Comparison of ENCODE assay signal across 30 cellular contexts in the genomic region with DNA sequence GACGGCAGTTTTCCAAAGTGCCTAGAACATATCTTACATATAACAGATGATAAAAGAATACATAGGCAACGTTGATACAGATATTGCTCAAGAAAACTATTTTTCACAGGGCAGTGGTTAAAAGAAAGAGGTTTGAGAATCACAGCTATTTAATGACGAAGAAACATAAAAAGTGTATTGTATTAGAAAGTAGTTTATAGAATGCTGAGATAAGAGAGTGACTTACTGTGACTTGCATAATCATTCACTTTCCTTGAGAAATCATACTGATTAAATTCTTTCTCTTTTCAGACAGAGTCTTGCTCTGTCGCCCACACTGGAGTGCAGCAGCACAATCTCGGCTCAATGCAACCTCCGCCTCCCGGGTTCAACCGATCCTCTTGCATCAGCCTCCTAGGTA.
"Had no signal": no experiment of that assay in that cellular context is flagged by ENCODE, and none has a peak within 500 bp of the region (broad histone marks: within the 10 kb centered on the region; RNA-seq: fewer than 3 reads in every experiment).

No MANE protein-coding gene starts in this region.

- ATAC-seq: activated CD4-positive, CD25-positive, alpha-beta regulatory T cell treated with anti-CD3 and anti-CD28 coated beads, Interleukin-2, amount 50 U/mL, for 24 hours; activated CD8-positive, alpha-beta T cell treated with anti-CD3 and anti-CD28 coated beads for 36 hours; activated T-cell treated with anti-CD3 and anti-CD28 coated beads, Interleukin-2, amount 50 U/mL, for 4 hours; activated T-helper 17 cell treated with anti-CD3 and anti-CD28 coated beads, Interleukin-2, amount 50 U/mL, for 72 hours; effector memory CD8-positive, alpha-beta T cell; gastroesophageal sphincter; WTC11 had no signal

- H3K27ac ChIP-seq: ascending aorta, breast epithelium, cardiac muscle cell, coronary artery, VCaP had no signal

- H3K9me3 Mint-ChIP-seq: activated naive CD8-positive, alpha-beta T cell treated with anti-CD3 and anti-CD28 coated beads for 36 hours; activated T-cell treated with anti-CD3 and anti-CD28 coated beads, Interleukin-2, amount 50 U/mL, for 4 hours; activated T-helper 17 cell treated with anti-CD3 and anti-CD28 coated beads, Interleukin-2, amount 50 U/mL, for 72 hours; dendritic cell treated with granulocyte-macrophage colony-stimulating factor and Interleukin-4, amounts not matched to agents 40 ng/mL and 50 ng/mL, for 4 days; effector memory CD8-positive, alpha-beta T cell; WTC11 had no signal

- H3K27me3 Mint-ChIP-seq: activated CD8-positive, alpha-beta T cell treated with anti-CD3 and anti-CD28 coated beads for 36 hours; activated naive CD8-positive, alpha-beta T cell treated with anti-CD3 and anti-CD28 coated beads for 36 hours; activated T-helper 17 cell treated with anti-CD3 and anti-CD28 coated beads, Interleukin-2, amount 50 U/mL, for 72 hours; brain; dendritic cell treated with granulocyte-macrophage colony-stimulating factor and Interleukin-4, amounts not matched to agents 40 ng/mL and 50 ng/mL, for 4 days; effector memory CD8-positive, alpha-beta T cell had no signal

- H3K27ac Mint-ChIP-seq: activated CD8-positive, alpha-beta T cell treated with anti-CD3 and anti-CD28 coated beads for 36 hours; activated naive CD8-positive, alpha-beta T cell treated with anti-CD3 and anti-CD28 coated beads for 36 hours; brain; dendritic cell treated with granulocyte-macrophage colony-stimulating factor and Interleukin-4, amounts not matched to agents 40 ng/mL and 50 ng/mL, for 4 days; effector memory CD8-positive, alpha-beta T cell; WTC11 had no signal

- DNase-seq: activated CD4-positive, alpha-beta T cell treated with anti-CD3 and anti-CD28 coated beads for 48 hours; activated CD4-positive, alpha-beta T cell treated with anti-CD3 and anti-CD28 coated beads, Interleukin-2, amount 50 U/mL, for 1 hour; activated CD4-positive, alpha-beta T cell treated with anti-CD3 and anti-CD28 coated beads, Interleukin-2, amount 50 U/mL, for 48 hours; activated CD8-positive, alpha-beta memory T cell treated with anti-CD3 and anti-CD28 coated beads for 24 hours; activated CD8-positive, alpha-beta T cell treated with anti-CD3 and anti-CD28 coated beads for 36 hours; activated effector memory CD4-positive, alpha-beta T cell treated with Interleukin-2 at 50 U/mL for 16 hours; activated gamma-delta T cell treated with Interleukin-2 at 50 U/mL for 16 hours; activated naive CD4-positive, alpha-beta T cell treated with anti-CD3 and anti-CD28 coated beads, Interleukin-2, amount 50 U/mL, for 16 hours; activated naive CD4-positive, alpha-beta T cell treated with Interleukin-2 at 50 U/mL for 16 hours; activated naive CD8-positive, alpha-beta T cell treated with anti-CD3 and anti-CD28 coated beads for 36 hours; activated T-cell treated with anti-CD3 and anti-CD28 coated beads, Interleukin-2, amount 50 U/mL, for 4 hours; central memory CD4-positive, alpha-beta T cell; effector CD4-positive, alpha-beta T cell; effector memory CD8-positive, alpha-beta T cell; erythroblast; foreskin melanocyte; T-helper 1 cell; T-helper 2 cell had no signal

- H3K4me3 Mint-ChIP-seq: activated CD8-positive, alpha-beta T cell treated with anti-CD3 and anti-CD28 coated beads for 36 hours; activated naive CD8-positive, alpha-beta T cell treated with anti-CD3 and anti-CD28 coated beads for 36 hours; activated T-cell treated with anti-CD3 and anti-CD28 coated beads, Interleukin-2, amount 50 U/mL, for 4 hours; activated T-helper 17 cell treated with anti-CD3 and anti-CD28 coated beads, Interleukin-2, amount 50 U/mL, for 72 hours; brain; dendritic cell treated with granulocyte-macrophage colony-stimulating factor and Interleukin-4, amounts not matched to agents 40 ng/mL and 50 ng/mL, for 4 days; WTC11 had no signal

- H3K36me3 Mint-ChIP-seq: WTC11 had no signal

- H3K36me3 ChIP-seq: ascending aorta, breast epithelium, esophagus muscularis mucosa, gastroesophageal sphincter had no signal

- H3K4me3 ChIP-seq: ascending aorta, breast epithelium, cardiac muscle cell, coronary artery, esophagus muscularis mucosa, gastroesophageal sphincter had no signal

- H3K27me3 ChIP-seq: ascending aorta, breast epithelium, cardiac muscle cell, esophagus muscularis mucosa, gastroesophageal sphincter had no signal

- H3K9me3 ChIP-seq: ascending aorta, breast epithelium, esophagus muscularis mucosa, gastroesophageal sphincter had no signal
